Comparison of ENCODE assay signal across 15 cellular contexts in genomic region chr11:61203873-61204272, GRCh38. TPM values are rescaled to one million over a fixed set of nuclear protein-coding genes. Genes with fewer than 3 reads are reported as not detected.
"Had no signal": no experiment of that assay in that cellular context is flagged by ENCODE, and none has a peak within 500 bp of the region (broad histone marks: within the 10 kb centered on the region; RNA-seq: fewer than 3 reads in every experiment).

No MANE protein-coding gene starts in this region.

RNA-seq across cellular contexts. Expression of gene PGA3, which starts 0.6 kb away (rescaled TPM):
- total RNA-seq: gastrocnemius medialis; glomerular endothelial cell; mammary epithelial cell; mesothelial cell of epicardium; natural killer cell treated with Interleukin-12 subunit alpha and Interleukin-12 subunit beta and Interleukin-15 and Interleukin-18, amount 100 ng/mL, for 72 hours; progenitor cell of endocrine pancreas; pulmonary artery endothelial cell; renal cortical epithelial cell; smooth muscle cell had no signal
- polyA plus RNA-seq: immature natural killer cell, mammary epithelial cell, neural cell, smooth muscle cell had no signal

RNA-seq across cellular contexts. Expression of gene PGA4, which starts 18.3 kb away (rescaled TPM):
- total RNA-seq: glomerular endothelial cell; kidney; mammary epithelial cell; mesothelial cell of epicardium; natural killer cell treated with Interleukin-12 subunit alpha and Interleukin-12 subunit beta and Interleukin-15 and Interleukin-18, amount 100 ng/mL, for 72 hours; pulmonary artery endothelial cell; renal cortical epithelial cell; smooth muscle cell had no signal
- polyA plus RNA-seq: mammary epithelial cell, neural cell, smooth muscle cell had no signal

RNA-seq across cellular contexts. Expression of gene PGA5, which starts 37.1 kb away (rescaled TPM):
- total RNA-seq: gastrocnemius medialis; glomerular endothelial cell; lower leg skin; mammary epithelial cell; mesothelial cell of epicardium; natural killer cell treated with Interleukin-12 subunit alpha and Interleukin-12 subunit beta and Interleukin-15 and Interleukin-18, amount 100 ng/mL, for 72 hours; pulmonary artery endothelial cell; renal cortical epithelial cell; skeletal muscle tissue; smooth muscle cell; temporal lobe had no signal
- polyA plus RNA-seq: immature natural killer cell, mammary epithelial cell, neural cell had no signal
